Comparison of ENCODE assay signal across 8 cellular contexts in the genomic region with DNA sequence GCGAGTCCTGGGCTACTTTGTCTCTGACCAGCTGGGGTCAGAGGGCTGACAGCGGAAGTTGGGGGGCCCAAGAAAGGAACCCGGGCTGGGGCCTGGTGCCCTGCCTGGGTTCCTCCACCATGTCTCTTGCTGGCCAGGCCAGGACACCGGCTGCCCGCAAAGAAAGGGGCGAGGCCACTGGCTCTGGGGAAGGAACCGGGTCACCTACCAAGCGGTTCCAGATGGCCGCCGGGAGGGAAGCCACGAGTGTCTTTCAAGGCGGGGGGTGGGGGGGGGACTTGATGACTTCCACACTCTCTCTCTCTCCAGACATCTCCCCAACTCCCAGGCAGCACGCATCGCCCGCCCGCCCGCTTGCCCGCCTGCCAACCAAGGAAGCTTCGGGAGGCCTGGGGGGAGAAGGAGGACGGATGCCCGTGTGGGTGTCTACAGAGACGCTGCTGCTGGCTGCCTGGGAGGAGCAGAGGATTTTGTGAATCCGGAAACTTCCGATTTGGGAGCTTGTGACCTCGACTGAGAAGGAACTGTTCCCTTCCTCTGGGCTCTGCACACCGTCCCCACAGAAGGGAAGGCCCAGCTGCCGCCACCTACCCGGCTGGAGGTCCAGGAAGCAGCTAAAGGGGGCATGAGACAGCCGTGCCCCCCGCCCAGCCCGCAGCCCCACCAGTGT. TPM values are rescaled to one million over a fixed set of nuclear protein-coding genes. Genes with fewer than 3 reads are reported as not detected.
DNase-seq lines count a peak whose midpoint lies in the region; TF ChIP-seq lines count a peak whose summit lies in the region.

No MANE protein-coding gene starts in this region.

- in situ Hi-C loops in ACHN (cut with HindIII; ENCODE audit: low pct_ligation_motif_present, low pct_unique_long_range_greater_than_20kb, low sequenced_read_pairs): no loop called here

- DNase-seq in activated CD4-positive, alpha-beta T cell treated with anti-CD3 and anti-CD28 coated beads for 48 hours: peak; percentile 46
- no peak for DNase-seq in activated CD4-positive, alpha-beta T cell treated with anti-CD3 and anti-CD28 coated beads, Interleukin-2, amount 50 U/mL, for 1 hour
- DNase-seq in breast epithelium (ENCODE audit: low spot score in 2 of 2): no peak
- DNase-seq in iris pigment epithelial cell (ENCODE audit: low read depth): peak; percentile 41
- peak; percentile 36 for DNase-seq in smooth muscle cell (lab: John Stamatoyannopoulos, UW; ENCODE audit: unreplicated experiment)
- no peak for DNase-seq in ACHN
- no peak for DNase-seq in NCI-H146 (lab: John Stamatoyannopoulos, UW)

- H3K27me3 ChIP-seq in OCI-LY3 (ENCODE audit: low read depth, low read length) (no peaks in the 10 kb centered on the region), breast epithelium (no peaks in the 10 kb centered on the region), smooth muscle cell (ENCODE audit: low read depth) (no peaks in the 10 kb centered on the region)

- H3K27ac ChIP-seq in OCI-LY3 (ENCODE audit: low read length) (peak overlapping the region; percentile 88), breast epithelium (peak overlapping the region; percentile 71 to 90), smooth muscle cell (ENCODE audit: low read depth) (peak overlapping the region; percentile 47)

- H3K4me1 ChIP-seq in OCI-LY3 (ENCODE audit: low read length) (peaks cover 34% of the 10 kb centered on the region), breast epithelium (peaks cover 3 to 5% of the 10 kb centered on the region in 2 donors), smooth muscle cell (ENCODE audit: low read depth) (no peaks in the 10 kb centered on the region)

- peak overlapping the region; percentile 95 for H3K4me2 ChIP-seq in OCI-LY3 (ENCODE audit: low read length)
- H3K4me2 ChIP-seq in smooth muscle cell: peak overlapping the region; percentile 98

- peaks cover 33% of the 10 kb centered on the region for H4K20me1 ChIP-seq in OCI-LY3 (ENCODE audit: insufficient read depth, low read length)
- H4K20me1 ChIP-seq in smooth muscle cell (ENCODE audit: low read depth): peaks cover 53% of the 10 kb centered on the region

- no peak for TF ChIP-seq CTCF in OCI-LY3 (IDR thresholded peaks at IDR 0.05; ENCODE audit: low read depth, low read length)
- TF ChIP-seq CTCF in breast epithelium (IDR thresholded peaks at IDR 0.05): no peak
- no peak for TF ChIP-seq CTCF in smooth muscle cell (IDR thresholded peaks at IDR 0.05; ENCODE audit: borderline replicate concordance, insufficient read depth, poor library complexity, severe bottlenecking)

- no peak overlapping the region for H2AFZ ChIP-seq in OCI-LY3 (ENCODE audit: low read depth, low read length)
- H2AFZ ChIP-seq in smooth muscle cell (ENCODE audit: low read depth): no peak overlapping the region

- H3K36me3 ChIP-seq in OCI-LY3 (replicated peaks; ENCODE audit: low read depth, low read length) (peaks cover 3% of the 10 kb centered on the region), breast epithelium (no peaks in the 10 kb centered on the region), smooth muscle cell (ENCODE audit: low read depth) (no peaks in the 10 kb centered on the region)

- TF ChIP-seq POLR2A in breast epithelium (IDR thresholded peaks at IDR 0.05): no peak

- intact Hi-C loops in breast epithelium (cut with DNase I; ENCODE audit: low total_unique reads): loop anchor here (1.0 kb wide), 1 partner anchor 33 kb away; no protein-coding TSS in a partner anchor

- H3K79me2 ChIP-seq in OCI-LY3 (ENCODE audit: low read length) (peaks cover 59% of the 10 kb centered on the region), smooth muscle cell (ENCODE audit: low read depth) (peaks cover 59% of the 10 kb centered on the region)

- H3K4me3 ChIP-seq in OCI-LY3 (ENCODE audit: low read length) (peak overlapping the region; percentile 92), breast epithelium (peak overlapping the region; percentile 91 to 99 (median 92)), smooth muscle cell (peak overlapping the region; percentile 71)

- H3F3A ChIP-seq in smooth muscle cell (ENCODE audit: low read depth): no peaks in the 10 kb centered on the region

- WGBS in smooth muscle cell (ENCODE audit: low lambda C conversion rate): 22% methylated on average over 25 of the region's 31 CpGs

- peak overlapping the region; percentile 82 for H3K9ac ChIP-seq in OCI-LY3 (ENCODE audit: low read length)
- peak overlapping the region; percentile 74 for H3K9ac ChIP-seq in smooth muscle cell (ENCODE audit: low read depth)

- H3K9me3 ChIP-seq in OCI-LY3 (ENCODE audit: insufficient read depth, low read length) (no peaks in the 10 kb centered on the region), breast epithelium (no peaks in the 10 kb centered on the region), smooth muscle cell (replicated peaks; ENCODE audit: low read depth) (no peaks in the 10 kb centered on the region)

RNA-seq across cellular contexts. Expression of a gene that starts 1.1 kb away (rescaled TPM):
- total RNA-seq in breast epithelium (10 to 100 TPM; 14.6 to 15.7 (median 15.7) TPM), smooth muscle cell (8.2 and 13.2 TPM in 2 replicates)
- 27.2 and 29.9 TPM in 2 replicates for polyA plus RNA-seq in smooth muscle cell

RNA-seq across cellular contexts. Expression of a gene that starts 9.0 kb away (rescaled TPM):
- total RNA-seq in breast epithelium (10 to 100 TPM in 2 of 3 donors, under 1 TPM in 1; 0.16 to 36.6 (median 20.0) TPM), smooth muscle cell (1.7 and 6.2 TPM in 2 replicates)
- polyA plus RNA-seq in smooth muscle cell: 1.2 and 9.0 TPM in 2 replicates

Comparison
In these comparisons a context has a peak if more than half of its experiments do, and no peak if none do; other contexts are left out.
1. DNase-seq: peak in activated CD4-positive, alpha-beta T cell treated with anti-CD3 and anti-CD28 coated beads for 48 hours (single experiment), iris pigment epithelial cell (single experiment) and smooth muscle cell (single experiment); none in activated CD4-positive, alpha-beta T cell treated with anti-CD3 and anti-CD28 coated beads, Interleukin-2, amount 50 U/mL, for 1 hour (single experiment), breast epithelium (0 of 2), ACHN (single experiment) and NCI-H146 (single experiment).
2. Peak in every context shown above with its lines, with median percentiles within 50 percentile points of each other: H3K27ac ChIP-seq and H3K4me3 ChIP-seq.